Comparison of ENCODE assay signal across 8 cellular contexts in genomic region chr1:179953974-179954493, GRCh38. TPM values are rescaled to one million over a fixed set of nuclear protein-coding genes. Genes with fewer than 3 reads are reported as not detected.
DNase-seq lines count a peak whose midpoint lies in the region; ATAC-seq and TF ChIP-seq lines count a peak whose summit lies in the region.

No MANE protein-coding gene starts in this region.

- peak overlapping the region; percentile 98 for H2AFZ ChIP-seq in OCI-LY7 (ENCODE audit: low read length)

- CTCF ChIA-PET in OCI-LY7 (lab: Charles Lee; ENCODE audit: unreplicated experiment), result no interaction called here

- TF ChIP-seq POLR2A in heart left ventricle (IDR thresholded peaks at IDR 0.05), result no peak

- no peaks in the 10 kb centered on the region for H3K9me2 ChIP-seq in OCI-LY7 (ENCODE audit: insufficient read depth, low read length)

- peaks cover 43% of the 10 kb centered on the region for H3K79me2 ChIP-seq in OCI-LY7 (ENCODE audit: insufficient read depth, low read depth, low read length)

- peak overlapping the region; percentile 94 for H3K4me2 ChIP-seq in OCI-LY7 (ENCODE audit: low read length)

- TF ChIP-seq CTCF in OCI-LY7 (conservative IDR thresholded peaks at IDR 0.05; ENCODE audit: low read length), result peak; percentile 72
- peak in 3 of 12 donors; percentile 6 to 33 (median 31) for TF ChIP-seq CTCF in heart left ventricle (IDR thresholded peaks at IDR 0.05)

- H3K4me1 ChIP-seq in OCI-LY7 (ENCODE audit: insufficient read depth, low read length, poor library complexity, severe bottlenecking), result peaks cover 46% of the 10 kb centered on the region
- peaks cover 0 to 48% (median 32%) of the 10 kb centered on the region in 12 donors for H3K4me1 ChIP-seq in heart left ventricle

- H3K9me3 ChIP-seq in OCI-LY7 (ENCODE audit: low read length) (no peaks in the 10 kb centered on the region), heart left ventricle (no peaks in the 10 kb centered on the region)

- ATAC-seq in HG03432 (IDR thresholded peaks at IDR 0.05; ENCODE audit: unreplicated experiment), result peak; percentile 8
- ATAC-seq in heart left ventricle, result peak in 3 of 4 donors; percentile 4 to 55 (median 38)
- peak; percentile 50 for ATAC-seq in sciatic nerve

- H3K27ac ChIP-seq in OCI-LY7 (ENCODE audit: low read depth, low read length, poor library complexity, severe bottlenecking) (peak overlapping the region; percentile 88), heart left ventricle (peak overlapping the region; percentile 83 to 98 (median 95))

- peak overlapping the region; percentile 93 for H3K4me3 ChIP-seq in OCI-LY7 (ENCODE audit: low read depth, low read length, poor library complexity, severe bottlenecking)
- peak overlapping the region; percentile 72 to 96 (median 86) for H3K4me3 ChIP-seq in heart left ventricle

- DNase-seq in NCI-H2029 (lab: John Stamatoyannopoulos, UW), result peak; percentile 20
- no peak for DNase-seq in NCI-H2029 treated with DMSO at 0.1 percent for 48 hours (lab: John Stamatoyannopoulos, UW)
- peak; percentile 71 for DNase-seq in OCI-LY7 (ENCODE audit: low spot score)
- DNase-seq in activated effector memory CD4-positive, alpha-beta T cell treated with anti-CD3 and anti-CD28 coated beads, Interleukin-2, amount 50 U/mL, for 16 hours, result peak; percentile 81
- peak in 2 of 5 donors; percentile 8 to 34 for DNase-seq in heart left ventricle
- DNase-seq in sciatic nerve (ENCODE audit: low spot score), result no peak
- no peak for DNase-seq in superior temporal gyrus (ENCODE audit: extremely low spot score)

- H4K20me1 ChIP-seq in OCI-LY7 (ENCODE audit: insufficient read depth, low read length), result peaks cover 24% of the 10 kb centered on the region

- no peaks in the 10 kb centered on the region for H3K27me3 ChIP-seq in heart left ventricle

- intact Hi-C loops in OCI-LY7 (cut with micrococcal nuclease; ENCODE audit: unreplicated experiment) (loop anchor here (1.0 to 10.0 kb wide), 3 partner anchors 72 to 919 kb away; partner anchors contain the start of genes QSOX1 and TOR1AIP1), heart left ventricle (cut with DNase I) (loop anchor here in 8 of 10 donors (1.0 to 10.0 kb wide), 6 partner anchors 48 to 201 kb away; partner anchors contain the start of genes TOR1AIP1 (in 7 of the 8), QSOX1 (in 1 of the 8) and TOR1AIP2 (in 1 of the 8)), sciatic nerve (cut with DNase I) (no loop called here)

- WGBS in heart left ventricle, 4 donors, result 2 to 4% (median 3%) methylated on average over 19 of the region's 19 CpGs

- POLR2A ChIA-PET in OCI-LY7 (lab: Charles Lee), result interaction anchor here (0.6 to 1.8 kb wide), 8 partner anchors 10 to 71 kb away, joined by 3 to 8 read pairs (median 4); no protein-coding TSS in a partner anchor

- H3K36me3 ChIP-seq in OCI-LY7 (ENCODE audit: insufficient read depth, low read length), result no peaks in the 10 kb centered on the region
- H3K36me3 ChIP-seq in heart left ventricle, result no peaks in the 10 kb centered on the region

- BruUV-seq in OCI-LY7 (replicated peaks; lab: Mats Ljungman, UMichigan), result TSS peak; percentile 98

RNA-seq across cellular contexts. Expression of gene CEP350, which starts 0.6 kb away (rescaled TPM):
- 48.6 and 51.9 TPM in 2 replicates for total RNA-seq in OCI-LY7 (2014; rRNA removed; shearing (Covaris generic))
- total RNA-seq in OCI-LY7 (2022) (54.2 and 57.5 TPM in 2 replicates), heart left ventricle (10 to 100 TPM; 29.9 to 65.3 (median 41.8) TPM), sciatic nerve (70.0 TPM)
- 10 to 100 TPM in 1 of 2 donors, 1 to 10 TPM in 1; 7.8 to 10.1 TPM for polyA plus RNA-seq in heart left ventricle

Comparison
In these comparisons a context has a peak if more than half of its experiments do, and no peak if none do; other contexts are left out.
1. DNase-seq: peak in NCI-H2029 (single experiment), OCI-LY7 (single experiment) and activated effector memory CD4-positive, alpha-beta T cell treated with anti-CD3 and anti-CD28 coated beads, Interleukin-2, amount 50 U/mL, for 16 hours (single experiment); none in NCI-H2029 treated with DMSO at 0.1 percent for 48 hours (single experiment), sciatic nerve (single experiment) and superior temporal gyrus (single experiment).
2. Peak in every context shown above with its lines, with median percentiles within 50 percentile points of each other: ATAC-seq.